In the genomic region with DNA sequence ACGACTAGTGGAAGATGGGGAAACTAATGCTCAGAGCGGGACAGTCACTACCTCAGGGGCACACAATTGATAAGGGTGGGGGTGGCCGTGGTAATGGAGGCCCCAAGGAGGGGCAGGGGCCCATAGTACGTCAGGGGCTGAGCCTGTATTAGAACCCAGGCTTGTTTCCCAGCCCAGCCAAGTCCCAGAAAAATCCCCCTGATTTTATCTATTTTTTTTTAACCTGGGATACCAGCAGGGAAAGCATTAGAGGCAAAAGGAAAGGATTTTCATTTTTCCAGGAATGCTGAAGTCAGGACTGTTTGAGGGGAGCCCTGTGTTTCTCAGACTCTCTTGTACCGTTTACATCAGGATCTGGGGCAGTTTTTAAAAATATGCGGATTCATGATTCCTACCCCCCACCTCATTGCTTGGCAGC, we compare ENCODE assay signal across 8 cellular contexts. TPM values are rescaled to one million over a fixed set of nuclear protein-coding genes. Genes with fewer than 3 reads are reported as not detected.
DNase-seq lines count a peak whose midpoint lies in the region; ATAC-seq and TF ChIP-seq lines count a peak whose summit lies in the region.

No MANE protein-coding gene starts in this region.

- TF ChIP-seq CTCF in AG04450 (IDR thresholded peaks at IDR 0.05; ENCODE audit: low read depth, low read length) (no peak), choroid plexus epithelial cell (conservative IDR thresholded peaks at IDR 0.05; ENCODE audit: low read depth, low read length) (no peak)

- H3K4me3 ChIP-seq in AG04450 (ENCODE audit: low read depth, low read length) = peak overlapping the region; percentile 80
- peak overlapping the region; percentile 84 for H3K4me3 ChIP-seq in choroid plexus epithelial cell (ENCODE audit: low read depth, low read length)

- H3K36me3 Mint-ChIP-seq in IgD-negative memory B cell = no peaks in the 10 kb centered on the region
- no peaks in the 10 kb centered on the region for H3K36me3 Mint-ChIP-seq in naive B cell

- no peak for DNase-seq in AG04450 (ENCODE audit: low read depth, low spot score)
- DNase-seq in choroid plexus epithelial cell (ENCODE audit: low read depth) = no peak
- no peak for DNase-seq in naive B cell
- no peak for DNase-seq in superior temporal gyrus (ENCODE audit: extremely low spot score)
- DNase-seq in DMS 273 treated with DMSO at 0.1 percent for 48 hours (lab: John Stamatoyannopoulos, UW) = no peak
- no peak for DNase-seq in NCI-H524 (lab: John Stamatoyannopoulos, UW)

- CTCF ChIA-PET in AG04450 (lab: Charles Lee) = interaction anchor here (0.6 to 4.2 kb wide), 7 partner anchors 10 to 136 kb away, joined by 3 to 57 read pairs (median 4); a partner anchor contains a TSS

- H3K27ac Mint-ChIP-seq in IgD-negative memory B cell (peak overlapping the region; percentile 73 to 99 (median 97)), naive B cell (peak overlapping the region; percentile 88 to 98 (median 97))

- H3K9me3 ChIP-seq in AG04450 (ENCODE audit: control insufficient read depth, insufficient read depth, low read length) = 0 out of 2 replicates have a peak, but pooled peaks cover 4% of the 10 kb centered on the region

- no peaks in the 10 kb centered on the region for H3K27me3 ChIP-seq in AG04450 (ENCODE audit: control insufficient read depth, insufficient read depth, low read length)

- peaks cover 9 to 26% (median 20%) of the 10 kb centered on the region in 3 donors for H3K4me1 Mint-ChIP-seq in IgD-negative memory B cell
- H3K4me1 Mint-ChIP-seq in naive B cell = peaks cover 21 to 33% (median 29%) of the 10 kb centered on the region in 3 donors

- peak overlapping the region; percentile 73 for H3K27ac ChIP-seq in AG04450 (ENCODE audit: low read depth, low read length)

- H3K9me3 Mint-ChIP-seq in IgD-negative memory B cell (no peaks in the 10 kb centered on the region), naive B cell (peaks cover 0 to 2% (median 0%) of the 10 kb centered on the region in 7 donors)

- POLR2A ChIA-PET in AG04450 (lab: Yijun Ruan, JAX) = interaction anchor here (0.6 to 2.1 kb wide), 7 partner anchors 10 to 102 kb away, joined by 3 to 17 read pairs (median 7); a partner anchor contains a TSS

- no peaks in the 10 kb centered on the region for H3K27me3 Mint-ChIP-seq in IgD-negative memory B cell
- no peaks in the 10 kb centered on the region for H3K27me3 Mint-ChIP-seq in naive B cell

- ATAC-seq in naive B cell (ENCODE audit: low read depth in 2 of 2) (no peak), GM21515 (IDR thresholded peaks at IDR 0.05; ENCODE audit: unreplicated experiment) (no peak)

- H3K4me3 Mint-ChIP-seq in IgD-negative memory B cell (peak overlapping the region; percentile 93 to 99 (median 98)), naive B cell (peak overlapping the region; percentile 87 to 97 (median 96))

RNA-seq across cellular contexts. Expression of a gene that starts 0.4 kb away (rescaled TPM):
- 0.02 and 0.20 TPM in 2 replicates for polyA plus RNA-seq in AG04450 (2011; rRNA removed)
- 0.13 TPM in 1 of 2 replicates, not detected in the other for polyA minus RNA-seq in AG04450 (2011; rRNA and poly(A)+ RNA removed)
- 0.34 TPM for polyA plus RNA-seq in IgD-negative memory B cell
- under 1 TPM in 2 of 6 donors, not detected in 4; 0.24 to 0.84 TPM for polyA plus RNA-seq in naive B cell (ENCODE audit: low read depth in 6 of 6)

RNA-seq across cellular contexts. Expression of a gene that starts 0.4 kb away (rescaled TPM):
- polyA plus RNA-seq in AG04450 (2011; rRNA removed) (71.6 and 77.4 TPM in 2 replicates), IgD-negative memory B cell (22.3 TPM), naive B cell (ENCODE audit: low read depth in 6 of 6) (10 to 100 TPM; 10.5 to 23.8 (median 12.6) TPM)
- 39.0 and 54.1 TPM in 2 replicates for polyA minus RNA-seq in AG04450 (2011; rRNA and poly(A)+ RNA removed)
